ENCODE assay signal across 9 cellular contexts in genomic region chr17:57406131-57406980, GRCh38.
A peak's percentile ranks its signal among the peaks of the same experiment; 100 is the strongest.
DNase-seq lines count a peak whose midpoint lies in the region; ATAC-seq, FAIRE-seq and TF ChIP-seq lines count a peak whose summit lies in the region.
"Had no signal": no experiment of that assay in that cellular context is flagged by ENCODE, and none has a peak within 500 bp of the region (broad histone marks: within the 10 kb centered on the region; RNA-seq: fewer than 3 reads in every experiment).

No MANE protein-coding gene starts in this region.

- peaks cover 25% of the 10 kb centered on the region for H3K4me1 ChIP-seq in HEK293 (ENCODE audit: control insufficient read depth, insufficient read depth, low read length)
- peaks cover 16 to 19% of the 10 kb centered on the region in 2 experiments for H3K4me1 ChIP-seq in K562 (replicated peaks in 1 of 2; ENCODE audit: control insufficient read depth in 2 of 2, insufficient read depth in 2 of 2, low read length in 2 of 2)
- H3K4me1 ChIP-seq in liver (ENCODE audit: control insufficient read depth in 4 of 4, insufficient read depth in 4 of 4, low read length in 3 of 4): no peaks in the 10 kb centered on the region

- CTCF ChIA-PET in HEK293 (lab: Yijun Ruan, JAX) (interaction anchor here (0.5 to 3.9 kb wide), 8 partner anchors 12 to 293 kb away, joined by 3 to 31 read pairs (median 4); no protein-coding TSS in a partner anchor), K562 (lab: Yijun Ruan, JAX; ENCODE audit: low intra/inter-chr PET ratio) (no interaction called here)

- TF ChIP-seq POLR2A in K562 (conservative IDR thresholded peaks at IDR 0.05) (no peak), lower leg skin (IDR thresholded peaks at IDR 0.05) (no peak)

- no TSS peak for BruUV-seq in K562 (replicated peaks; lab: Mats Ljungman, UMichigan)

- POLR2A ChIA-PET in HEK293 (lab: Yijun Ruan, JAX): no interaction called here
- POLR2A ChIA-PET in K562 (lab: Yijun Ruan, JAX): interaction anchor here (0.5 to 1.1 kb wide), 4 partner anchors 14 to 139 kb away, joined by 3 to 6 read pairs (median 4); no protein-coding TSS in a partner anchor

- peak overlapping the region; percentile 27; the same call in 1 of the 2 replicates for H3K27ac ChIP-seq in HEK293 (ENCODE audit: extremely low read depth, low read depth, low read length)
- H3K27ac ChIP-seq in K562 (ENCODE audit: extremely low read depth, low read depth, low read length): peak overlapping the region; percentile 38; the same call in 2 of the 3 replicates
- H3K27ac ChIP-seq in liver (ENCODE audit: low read depth in 1 of 2, low read length in 2 of 2): no peak overlapping the region

- TF ChIP-seq EP300 in K562 (IDR thresholded peaks at IDR 0.05; ENCODE audit: low read length): no peak

- H3K9me3 ChIP-seq in HEK293 (ENCODE audit: control insufficient read depth, insufficient read depth, low read depth, low read length) (no peaks in the 10 kb centered on the region), K562 (replicated peaks; ENCODE audit: control insufficient read depth, insufficient read depth, low read depth, low read length) (no peaks in the 10 kb centered on the region), liver (ENCODE audit: control insufficient read depth in 4 of 4, low read length in 3 of 4) (no peaks in the 10 kb centered on the region)
- H3K9me3 ChIP-seq: pancreas had no signal

- peak; percentile 23 for DNase-seq in A172 (ENCODE audit: low spot score)
- DNase-seq in K562 (ENCODE audit: extremely low read depth in 1 of 4, low spot score in 3 of 4): peak in 2 of 4 experiments; percentile 27
- no peak for DNase-seq in lower leg skin (ENCODE audit: low spot score in 2 of 2)
- no peak for DNase-seq in NCI-H1092 (lab: John Stamatoyannopoulos, UW)
- DNase-seq: pancreas had no signal

- no peaks in the 10 kb centered on the region for H4K20me1 ChIP-seq in K562 (replicated peaks; ENCODE audit: control insufficient read depth, insufficient read depth, low read length)

- WGBS in K562 (ENCODE audit: insufficient coverage, low coverage, missing lambda C conversion rate): 62% methylated on average over 24 of the region's 25 CpGs
- WGBS in liver: 79% methylated on average over 25 of the region's 25 CpGs
- WGBS in lower leg skin, 2 donors: 61 to 69% methylated on average over 25 of the region's 25 CpGs

- H3K9me1 ChIP-seq in K562 (ENCODE audit: control insufficient read depth, insufficient read depth, low read length): no peaks in the 10 kb centered on the region

- H2AFZ ChIP-seq in K562 (ENCODE audit: low read depth, low read length): peak overlapping the region; percentile 16

- peaks cover 16% of the 10 kb centered on the region for H3K79me2 ChIP-seq in K562 (ENCODE audit: control insufficient read depth, insufficient read depth, low read length)

- peak; percentile 55 for FAIRE-seq in K562 (lab: Jason Lieb, UNC)
- FAIRE-seq: pancreas had no signal

- TF ChIP-seq CTCF in HEK293 (tag by site-specific recombination; IDR thresholded peaks at IDR 0.05) (no peak), K562 (IDR thresholded peaks at IDR 0.05 in 2 of 3, conservative IDR thresholded peaks at IDR 0.05 in 1 of 3; ENCODE audit: insufficient read depth in 2 of 3, low read depth in 1 of 3, low read length in 3 of 3) (no peak), liver (IDR thresholded peaks at IDR 0.05; ENCODE audit: low read depth, low read length, missing input control) (no peak), lower leg skin (IDR thresholded peaks at IDR 0.05) (no peak)

- in situ Hi-C loops in K562 (cut with MboI): no loop called here

- H3K27me3 ChIP-seq in K562 (ENCODE audit: control insufficient read depth in 2 of 2, insufficient read depth in 2 of 2, low read length in 2 of 2): no peaks in the 10 kb centered on the region
- no peaks in the 10 kb centered on the region for H3K27me3 ChIP-seq in liver (ENCODE audit: control insufficient read depth in 4 of 4, insufficient read depth in 4 of 4, low read length in 3 of 4)
- H3K27me3 ChIP-seq: pancreas had no signal

- ATAC-seq in K562: peak; percentile 57
- ATAC-seq in GM21717 (IDR thresholded peaks at IDR 0.05; ENCODE audit: unreplicated experiment): no peak
- no peak for ATAC-seq in HG03095 (IDR thresholded peaks at IDR 0.05; ENCODE audit: unreplicated experiment)

- intact Hi-C loops in K562 (cut with micrococcal nuclease): no loop called here
- intact Hi-C loops in lower leg skin (cut with DNase I; ENCODE audit: low total_unique reads): no loop called here

- peak overlapping the region; percentile 54; the same call in 1 of the 2 replicates for H3K4me2 ChIP-seq in K562 (ENCODE audit: insufficient read depth, low read length)

- peak overlapping the region; percentile 27 to 76; a peak in 2 of 4 replicates for H3K9ac ChIP-seq in K562 (ENCODE audit: insufficient read depth in 1 of 2, low read depth in 2 of 2, low read length in 2 of 2)
- H3K9ac ChIP-seq in liver (ENCODE audit: low read depth in 1 of 2, low read length in 2 of 2): no peak overlapping the region

- TF ChIP-seq RAD21 in K562 (CRISPR knock-in tag; conservative IDR thresholded peaks at IDR 0.05 in 1 of 2, IDR thresholded peaks at IDR 0.05 in 1 of 2) (no peak), liver (IDR thresholded peaks at IDR 0.05) (no peak)

- H3K4me3 ChIP-seq in HEK293 (ENCODE audit: low read depth, low read length): no peak overlapping the region
- no peak overlapping the region for H3K4me3 ChIP-seq in K562
- no peak overlapping the region for H3K4me3 ChIP-seq in liver (ENCODE audit: low read depth in 1 of 3, low read length in 3 of 3)
- H3K4me3 ChIP-seq in lower leg skin (ENCODE audit: low read depth, poor library complexity, severe bottlenecking): no peak overlapping the region
- H3K4me3 ChIP-seq: pancreas had no signal

- H3K36me3 ChIP-seq in HEK293 (ENCODE audit: control insufficient read depth in 2 of 2, insufficient read depth in 1 of 2, low read length in 2 of 2) (peaks cover 0 to 26% of the 10 kb centered on the region in 2 experiments; a peak in 2 of 3 replicates), K562 (ENCODE audit: control insufficient read depth, insufficient read depth, low read length) (peaks cover 33% of the 10 kb centered on the region), liver (ENCODE audit: control insufficient read depth in 4 of 4, insufficient read depth in 3 of 4, low read depth in 1 of 4, low read length in 3 of 4) (peaks cover 0 to 6% (median 0%) of the 10 kb centered on the region in 4 donors)

TF ChIP-seq in HEK293, 187 proteins besides CTCF, POLR2A, EP300 and RAD21:
- TF ChIP-seq ZBTB26 (tag by site-specific recombination; optimal IDR thresholded peaks at IDR 0.05) (no peak), ZBTB20 (tag by site-specific recombination; IDR thresholded peaks at IDR 0.05) (peak; percentile 28; the same call in 1 of the 2 replicates), ZNF416 (tag by site-specific recombination; IDR thresholded peaks at IDR 0.05) (no peak), SP7 (tag by site-specific recombination; IDR thresholded peaks at IDR 0.05) (peak; percentile 73)
TF ChIP-seq in HEK293: peak in this region for 2.

TF ChIP-seq in K562, 482 proteins besides CTCF, POLR2A, EP300 and RAD21 (continues in another document):
- TF ChIP-seq NFE2 (IDR thresholded peaks at IDR 0.05; ENCODE audit: low read depth) (peak; percentile 68), SNIP1 (IDR thresholded peaks at IDR 0.05; ENCODE audit: low read depth) (no peak)

TF ChIP-seq in liver, 16 proteins besides CTCF, POLR2A, EP300 and RAD21:
- TF ChIP-seq NR2F2 (IDR thresholded peaks at IDR 0.05) (peak; percentile 10), YY1 (IDR thresholded peaks at IDR 0.05) (no peak)

Comparison
In these comparisons a context has a peak if more than half of its experiments do, and no peak if none do; other contexts are left out.
1. H3K27ac ChIP-seq: peak in HEK293 (single experiment) and K562 (single experiment); none in liver (0 of 2).
2. H3K9ac ChIP-seq: peak in K562 (2 of 2); none in liver (0 of 2).